In the genomic region with DNA sequence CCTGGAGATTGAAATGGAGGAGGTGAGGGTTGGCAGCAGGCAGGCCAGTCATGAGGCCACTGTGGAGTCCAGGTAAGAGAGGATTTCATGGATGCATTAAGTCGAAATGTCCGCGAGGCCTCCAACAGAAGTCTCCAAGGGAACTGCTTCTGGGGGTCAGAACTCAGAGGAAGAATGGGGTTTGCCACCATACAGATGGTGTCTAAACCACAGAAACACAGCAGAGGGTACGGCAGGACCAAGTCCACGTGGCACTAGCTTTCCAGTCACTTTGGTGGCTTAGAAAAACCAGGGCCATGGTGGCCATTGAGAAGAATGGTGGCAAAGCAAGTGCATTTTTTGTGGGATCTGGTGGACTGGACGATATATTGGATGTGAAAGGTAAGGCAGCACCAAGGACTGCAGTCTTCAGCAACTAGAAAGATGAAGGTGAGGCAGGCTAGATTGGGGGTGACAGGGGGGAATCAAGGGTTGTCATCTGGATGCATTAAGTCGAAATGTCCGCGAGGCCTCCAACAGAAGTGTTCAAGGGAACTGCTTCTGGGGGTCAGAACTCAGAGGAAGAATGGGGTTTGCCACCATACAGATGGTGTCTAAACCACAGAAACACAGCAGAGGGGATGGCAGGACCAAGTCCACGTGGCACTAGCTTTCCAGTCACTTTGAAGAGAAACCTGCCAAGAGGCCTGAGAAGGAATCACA, we compare ENCODE assay signal across 21 cellular contexts. TPM values are rescaled to one million over a fixed set of nuclear protein-coding genes. Genes with fewer than 3 reads are reported as not detected.
DNase-seq lines count a peak whose midpoint lies in the region; ATAC-seq and TF ChIP-seq lines count a peak whose summit lies in the region.
"Had no signal": no experiment of that assay in that cellular context is flagged by ENCODE, and none has a peak within 500 bp of the region (broad histone marks: within the 10 kb centered on the region; RNA-seq: fewer than 3 reads in every experiment).

No MANE protein-coding gene starts in this region.

- H3K27ac ChIP-seq in BLaER1 (peak overlapping the region; percentile 72), H9 (ENCODE audit: insufficient read length, low read depth, low read length) (no peak overlapping the region), Peyer's patch (peak overlapping the region in 1 of 4 donors; percentile 93)
- H3K27ac ChIP-seq: RWPE1 had no signal

- no peaks in the 10 kb centered on the region for H4K20me1 ChIP-seq in BLaER1
- peaks cover 2% of the 10 kb centered on the region for H4K20me1 ChIP-seq in H9 (ENCODE audit: control insufficient read depth, insufficient read depth, insufficient read length)

- no peak overlapping the region for H4K5ac ChIP-seq in H9 (ENCODE audit: insufficient read length, low read depth, low read length)

- H4K8ac ChIP-seq in H9 (replicated peaks; ENCODE audit: insufficient read length, low read depth, low read length), result no peak overlapping the region

- no peaks in the 10 kb centered on the region for H3K79me2 ChIP-seq in H9 (ENCODE audit: insufficient read depth, low read length)

- no CpG with 5 or more reads among the region's 10 CpGs for WGBS in H9 (ENCODE audit: extremely low coverage, insufficient read length, low lambda C conversion rate)

- no peaks in the 10 kb centered on the region; a peak in 1 of 5 replicates for H3K9me3 Mint-ChIP-seq in H9
- peaks cover 0 to 3% (median 0%) of the 10 kb centered on the region in 6 donors for H3K9me3 Mint-ChIP-seq in immature natural killer cell
- no peaks in the 10 kb centered on the region for H3K9me3 Mint-ChIP-seq in neural crest cell
- H3K9me3 Mint-ChIP-seq: CD4-positive, alpha-beta memory T cell had no signal

- no peak overlapping the region for H2BK15ac ChIP-seq in H9 (ENCODE audit: low read depth, low read length)

- no peak overlapping the region for H3T11ph ChIP-seq in H9 (ENCODE audit: low read length)

- H2AFZ ChIP-seq in H9 (ENCODE audit: low read length), result no peak overlapping the region

- H3K36me3 Mint-ChIP-seq in H9 (ENCODE audit: insufficient read depth in 1 of 3, low read depth in 3 of 3) (no peaks in the 10 kb centered on the region), immature natural killer cell (no peaks in the 10 kb centered on the region), neural crest cell (ENCODE audit: low read depth) (no peaks in the 10 kb centered on the region)
- H3K36me3 Mint-ChIP-seq: CD4-positive, alpha-beta memory T cell had no signal

- no peak overlapping the region for H2BK5ac ChIP-seq in H9 (ENCODE audit: insufficient read length, low read length)

- H4K91ac ChIP-seq in H9 (ENCODE audit: insufficient read length, low read depth, low read length), result no peak overlapping the region

- no peak overlapping the region for H2BK20ac ChIP-seq in H9 (ENCODE audit: low read depth, low read length, poor library complexity, severe bottlenecking)

- H3K27ac Mint-ChIP-seq in H9 (no peak overlapping the region), immature natural killer cell (no peak overlapping the region), neural crest cell (ENCODE audit: unreplicated experiment) (peak overlapping the region; percentile 83)
- H3K27ac Mint-ChIP-seq: CD4-positive, alpha-beta memory T cell had no signal

- no peaks in the 10 kb centered on the region for H3K27me3 ChIP-seq in BLaER1
- no peaks in the 10 kb centered on the region for H3K27me3 ChIP-seq in H9 (ENCODE audit: insufficient read depth, low read length)
- H3K27me3 ChIP-seq in Peyer's patch, result no peaks in the 10 kb centered on the region
- H3K27me3 ChIP-seq: BE2C, MG63 had no signal

- no peaks in the 10 kb centered on the region for H3K9me3 ChIP-seq in BLaER1
- no peaks in the 10 kb centered on the region for H3K9me3 ChIP-seq in H9 (ENCODE audit: control insufficient read depth, low read depth, low read length)
- H3K9me3 ChIP-seq in Peyer's patch, result no peaks in the 10 kb centered on the region
- H3K9me3 ChIP-seq: BE2C, MG63 had no signal

- no peak overlapping the region for H2BK12ac ChIP-seq in H9 (ENCODE audit: insufficient read length, low read depth, low read length)

- H3K27me3 Mint-ChIP-seq in H9 (ENCODE audit: low read depth) (peaks cover 34% of the 10 kb centered on the region), immature natural killer cell (ENCODE audit: low read depth in 3 of 3) (peaks cover 6 to 23% (median 11%) of the 10 kb centered on the region in 3 donors), neural crest cell (ENCODE audit: low read depth) (peaks cover 5% of the 10 kb centered on the region)

- TF ChIP-seq CTCF in H9 (conservative IDR thresholded peaks at IDR 0.05), result no peak
- TF ChIP-seq CTCF in neural crest cell (conservative IDR thresholded peaks at IDR 0.05), result no peak
- TF ChIP-seq CTCF in Peyer's patch (IDR thresholded peaks at IDR 0.05), result no peak

- H3K4me3 ChIP-seq in BLaER1 (0 out of 2 replicates have a peak overlapping the region, but pooled peaks have one; percentile 61), Peyer's patch (no peak overlapping the region)
- H3K4me3 ChIP-seq: MG63 had no signal

- no peak for ATAC-seq in SK-N-SH treated with all-trans-retinoic acid at 6 μM for 48 hours
- ATAC-seq in GM21619 (IDR thresholded peaks at IDR 0.05; ENCODE audit: unreplicated experiment), result no peak
- ATAC-seq in GM21447 (IDR thresholded peaks at IDR 0.05; ENCODE audit: unreplicated experiment), result no peak
- ATAC-seq: PC-3 had no signal

- H2BK120ac ChIP-seq in H9 (ENCODE audit: low read depth, low read length, poor library complexity, severe bottlenecking), result no peak overlapping the region

- DNase-seq in H9, result no peak
- DNase-seq in immature natural killer cell, result peak; percentile 22 to 36 (median 30)
- no peak for DNase-seq in neural crest cell (ENCODE audit: low read depth, low spot score)
- no peak for DNase-seq in Peyer's patch
- DNase-seq: BE2C; Calu3; CD4-positive, alpha-beta memory T cell; HCEC 1CT; Kasumi-1; MG63; NCI-H1092; NCI-H1436 treated with DMSO at 0.1 percent for 48 hours; NCI-H2029; NCI-H345; NCI-H524 treated with DMSO at 0.1 percent for 48 hours; PC-3 had no signal

- no peak overlapping the region for H3K56ac ChIP-seq in H9 (ENCODE audit: insufficient read length, low read depth, low read length)

- H3K4me3 Mint-ChIP-seq in H9 (no peak overlapping the region), immature natural killer cell (peak overlapping the region; percentile 53 to 79 (median 65)), neural crest cell (no peak overlapping the region)

- no peak overlapping the region for H2AK5ac ChIP-seq in H9 (ENCODE audit: insufficient read length, low read length)

- TF ChIP-seq POLR2A in Peyer's patch (IDR thresholded peaks at IDR 0.05), result no peak

- H3K4me1 ChIP-seq in BLaER1 (peaks cover 63% of the 10 kb centered on the region), H9 (ENCODE audit: insufficient read depth, low read length) (no peaks in the 10 kb centered on the region), Peyer's patch (peaks cover 0 to 41% (median 6%) of the 10 kb centered on the region in 4 donors)
- H3K4me1 ChIP-seq: BE2C had no signal

- H3K4me1 Mint-ChIP-seq in H9 (peaks cover 9 to 20% of the 10 kb centered on the region in 2 experiments), immature natural killer cell (peaks cover 20 to 23% of the 10 kb centered on the region in 2 donors), neural crest cell (no peaks in the 10 kb centered on the region)

- peak overlapping the region; percentile 97 for H3K4me2 ChIP-seq in BLaER1
- H3K4me2 ChIP-seq in H9 (ENCODE audit: insufficient read depth, insufficient read length, low read length), result no peak overlapping the region

- no peak overlapping the region for H3K4ac ChIP-seq in H9 (ENCODE audit: low read depth, low read length)

- H3K23ac ChIP-seq in H9 (ENCODE audit: insufficient read length, low read depth, low read length), result no peak overlapping the region

- H3K18ac ChIP-seq in H9 (ENCODE audit: insufficient read length, low read depth, low read length), result no peak overlapping the region

- H3K14ac ChIP-seq in H9 (ENCODE audit: insufficient read depth, low read length), result 0 out of 2 replicates have a peak overlapping the region, but pooled peaks have one; percentile 16

- no peaks in the 10 kb centered on the region for H3K79me1 ChIP-seq in H9 (ENCODE audit: insufficient read depth, low read depth, low read length, poor library complexity, severe bottlenecking)

- H3K36me3 ChIP-seq in BLaER1 (no peaks in the 10 kb centered on the region), Peyer's patch (no peaks in the 10 kb centered on the region)
- H3K36me3 ChIP-seq: BE2C, MG63 had no signal

- peaks cover 2% of the 10 kb centered on the region for H3K23me2 ChIP-seq in H9 (ENCODE audit: insufficient read length, low read depth, low read length, poor library complexity, severe bottlenecking)

- H3K9ac ChIP-seq in BLaER1 (no peak overlapping the region; the same call in 1 of the 2 replicates), H9 (ENCODE audit: extremely low read depth, insufficient read length, low read length) (no peak overlapping the region)

TF ChIP-seq in SK-N-SH treated with all-trans-retinoic acid at 6 μM for 48 hours, 23 proteins besides CTCF, POLR2A, EP300 and RAD21 (continues in another document):
- TF ChIP-seq, protein P1, sequence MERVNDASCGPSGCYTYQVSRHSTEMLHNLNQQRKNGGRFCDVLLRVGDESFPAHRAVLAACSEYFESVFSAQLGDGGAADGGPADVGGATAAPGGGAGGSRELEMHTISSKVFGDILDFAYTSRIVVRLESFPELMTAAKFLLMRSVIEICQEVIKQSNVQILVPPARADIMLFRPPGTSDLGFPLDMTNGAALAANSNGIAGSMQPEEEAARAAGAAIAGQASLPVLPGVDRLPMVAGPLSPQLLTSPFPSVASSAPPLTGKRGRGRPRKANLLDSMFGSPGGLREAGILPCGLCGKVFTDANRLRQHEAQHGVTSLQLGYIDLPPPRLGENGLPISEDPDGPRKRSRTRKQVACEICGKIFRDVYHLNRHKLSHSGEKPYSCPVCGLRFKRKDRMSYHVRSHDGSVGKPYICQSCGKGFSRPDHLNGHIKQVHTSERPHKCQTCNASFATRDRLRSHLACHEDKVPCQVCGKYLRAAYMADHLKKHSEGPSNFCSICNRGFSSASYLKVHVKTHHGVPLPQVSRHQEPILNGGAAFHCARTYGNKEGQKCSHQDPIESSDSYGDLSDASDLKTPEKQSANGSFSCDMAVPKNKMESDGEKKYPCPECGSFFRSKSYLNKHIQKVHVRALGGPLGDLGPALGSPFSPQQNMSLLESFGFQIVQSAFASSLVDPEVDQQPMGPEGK (CRISPR knock-in tag; IDR thresholded peaks at IDR 0.05; ENCODE audit: borderline replicate concordance), result no peak

RNA-seq across cellular contexts. Expression of a gene that starts 22.5 kb away (rescaled TPM):
- total RNA-seq in H9 (2021), result 40.4 and 43.7 TPM in 2 replicates
- 10 to 100 TPM; 56.9 to 73.5 (median 62.6) TPM for polyA plus RNA-seq in immature natural killer cell
- total RNA-seq in neural crest cell, result 147 and 159 TPM in 2 replicates
- total RNA-seq in Peyer's patch, result 100 to 1,000 TPM in 3 of 4 donors, 10 to 100 TPM in 1; 80.9 to 326 (median 241) TPM

RNA-seq across cellular contexts. Expression of a gene that starts 36.1 kb away (rescaled TPM):
- total RNA-seq in H9 (2021) (0.61 and 0.70 TPM in 2 replicates), neural crest cell (not detected in 2 replicates), Peyer's patch (100 to 1,000 TPM in 3 of 4 donors, 10 to 100 TPM in 1; 75.1 to 193 (median 156) TPM)
- under 1 TPM in 1 of 3 donors, not detected in 2; 0.04 TPM for polyA plus RNA-seq in immature natural killer cell

Comparison
In these comparisons a context has a peak if more than half of its experiments do, and no peak if none do; other contexts are left out.
1. DNase-seq: peak in immature natural killer cell (3 of 3); none in H9 (single experiment), neural crest cell (single experiment) and Peyer's patch (0 of 3).
2. H3K4me3 Mint-ChIP-seq: peak in immature natural killer cell (5 of 5); none in H9 (0 of 2) and neural crest cell (single experiment).
3. RNA of a gene that starts 36.1 kb away (total RNA-seq): 75.1 to 193 TPM in Peyer's patch; 0.61 to 0.70 TPM in H9 and not detected in neural crest cell; every median in the first group is over 10 times any median in the second.